In the genomic region with DNA sequence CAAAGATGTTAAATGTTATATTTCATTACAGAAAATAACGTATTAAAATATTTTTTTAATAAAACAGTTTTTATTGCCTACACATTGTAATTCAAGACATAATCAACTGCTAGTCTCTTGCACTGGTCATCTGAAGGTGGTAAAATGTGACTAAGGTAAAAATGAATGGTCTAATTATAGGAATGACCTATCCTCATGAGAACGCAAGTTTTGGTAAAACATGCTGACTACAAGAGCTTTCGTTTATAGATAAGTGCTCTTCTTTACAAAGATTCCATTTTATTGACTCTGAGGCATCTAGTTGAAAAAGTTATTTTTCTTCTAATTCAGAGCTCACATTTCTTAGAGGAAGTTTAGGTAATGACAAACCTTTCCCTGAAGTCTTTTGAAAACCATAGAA, we compare ENCODE assay signal across 23 cellular contexts. TPM values are rescaled to one million over a fixed set of nuclear protein-coding genes. Genes with fewer than 3 reads are reported as not detected.
"Had no signal": no experiment of that assay in that cellular context is flagged by ENCODE, and none has a peak within 500 bp of the region (broad histone marks: within the 10 kb centered on the region; RNA-seq: fewer than 3 reads in every experiment).

No MANE protein-coding gene starts in this region.

- H3K36me3 ChIP-seq: esophagus muscularis mucosa, heart right ventricle, left lung, lower lobe of right lung had no signal

- H3K9me3 Mint-ChIP-seq: immature natural killer cell, mesothelial cell of epicardium had no signal

- DNase-seq: dermis blood vessel endothelial cell; dorsolateral prefrontal cortex; effector CD4-positive, alpha-beta T cell; effector memory CD4-positive, alpha-beta T cell; foreskin keratinocyte; glutamatergic neuron; head of caudate nucleus; heart right ventricle; hypothalamus; immature natural killer cell; islet precursor cell; kidney; kidney glomerular epithelial cell; left cardiac atrium; left lung; left ventricle myocardium superior; lower lobe of right lung; mesenchymal stem cell; naive thymus-derived CD4-positive, alpha-beta T cell had no signal

- H3K27ac ChIP-seq: coronary artery, dorsolateral prefrontal cortex, esophagus muscularis mucosa, foreskin keratinocyte, heart right ventricle, left lung, lower lobe of right lung had no signal

- H3K27ac Mint-ChIP-seq: immature natural killer cell; mesothelial cell of epicardium; naive thymus-derived CD4-positive, alpha-beta T cell had no signal

- H3K4me3 Mint-ChIP-seq: immature natural killer cell; mesothelial cell of epicardium; naive thymus-derived CD4-positive, alpha-beta T cell had no signal

- H3K27me3 ChIP-seq: dorsolateral prefrontal cortex, esophagus muscularis mucosa, foreskin keratinocyte, heart right ventricle, left lung had no signal

- H3K27me3 Mint-ChIP-seq: naive thymus-derived CD4-positive, alpha-beta T cell had no signal

- H3K36me3 Mint-ChIP-seq: immature natural killer cell; mesothelial cell of epicardium; naive thymus-derived CD4-positive, alpha-beta T cell had no signal

- ATAC-seq: foreskin keratinocyte; heart right ventricle; left cardiac atrium; left lung; left ventricle myocardium superior; lower lobe of right lung; naive thymus-derived CD4-positive, alpha-beta T cell had no signal

- H3K4me1 Mint-ChIP-seq: immature natural killer cell; naive thymus-derived CD4-positive, alpha-beta T cell had no signal

- H3K9me3 ChIP-seq: esophagus muscularis mucosa, heart right ventricle, left lung, lower lobe of right lung had no signal

- H3K4me3 ChIP-seq: coronary artery, dorsolateral prefrontal cortex, esophagus muscularis mucosa, heart right ventricle, left lung, lower lobe of right lung had no signal

- H3K4me1 ChIP-seq: esophagus muscularis mucosa, foreskin keratinocyte, heart right ventricle, left lung, lower lobe of right lung had no signal

RNA-seq across cellular contexts. Expression of a gene that starts 27.3 kb away (rescaled TPM):
- total RNA-seq: dermis blood vessel endothelial cell; left cardiac atrium; left ventricle myocardium superior; lower lobe of right lung; lung microvascular endothelial cell; naive thymus-derived CD4-positive, alpha-beta T cell had no signal
